In genomic region chr12:8771072-8771471, GRCh38 we compare ENCODE assay signal across 33 cellular contexts. TPM values are rescaled to one million over a fixed set of nuclear protein-coding genes. Genes with fewer than 3 reads are reported as not detected.
DNase-seq lines count a peak whose midpoint lies in the region; ATAC-seq, FAIRE-seq and TF ChIP-seq lines count a peak whose summit lies in the region.
"Had no signal": no experiment of that assay in that cellular context is flagged by ENCODE, and none has a peak within 500 bp of the region (broad histone marks: within the 10 kb centered on the region; RNA-seq: fewer than 3 reads in every experiment).

No MANE protein-coding gene starts in this region.

- no peak overlapping the region for H2BK120ac ChIP-seq in H1 (replicated peaks; ENCODE audit: low read depth, low read length)

- H2BK15ac ChIP-seq in H1 (ENCODE audit: low read length): no peak overlapping the region

- H2AFZ ChIP-seq in HepG2 (ENCODE audit: low read length) (no peak overlapping the region), H1 (ENCODE audit: low read length) (no peak overlapping the region)
- H2AFZ ChIP-seq: GM23248, hepatocyte had no signal

- H3K36me3 ChIP-seq in HepG2 (replicated peaks in 1 of 2; ENCODE audit: control insufficient read depth in 1 of 2, insufficient read depth in 2 of 2, low read length in 2 of 2) (no peaks in the 10 kb centered on the region), right lobe of liver (no peaks in the 10 kb centered on the region), H1 (ENCODE audit: control insufficient read depth in 2 of 4, insufficient read depth in 4 of 4, low read length in 3 of 4) (peaks cover 0 to 25% (median 5%) of the 10 kb centered on the region in 4 experiments; a peak in 5 of 8 replicates), left lung (peaks cover 0 to 7% of the 10 kb centered on the region in 2 donors), upper lobe of right lung (no peaks in the 10 kb centered on the region)

- H3K79me2 ChIP-seq in HepG2 (ENCODE audit: insufficient read depth, low read length) (no peaks in the 10 kb centered on the region), H1 (ENCODE audit: control insufficient read depth in 1 of 2, insufficient read depth in 2 of 2, low read length in 2 of 2) (peaks cover 0 to 28% of the 10 kb centered on the region in 2 experiments; a peak in 1 of 4 replicates)
- H3K79me2 ChIP-seq: hepatocyte had no signal

- H3K4me1 ChIP-seq in HepG2 (ENCODE audit: insufficient read depth, low read length) (no peaks in the 10 kb centered on the region), right lobe of liver (no peaks in the 10 kb centered on the region), H1 (replicated peaks in 1 of 4; ENCODE audit: control insufficient read depth in 3 of 4, insufficient read depth in 4 of 4, low read length in 3 of 4) (peaks cover 0 to 3% (median 0%) of the 10 kb centered on the region in 4 experiments; a peak in 3 of 7 replicates), left lung (no peaks in the 10 kb centered on the region), upper lobe of right lung (no peaks in the 10 kb centered on the region)
- H3K4me1 ChIP-seq: body of pancreas, SJSA1 had no signal

- FAIRE-seq in HepG2 (lab: Jason Lieb, UNC) (no peak), H1 (lab: Jason Lieb, UNC) (no peak)
- FAIRE-seq: A204.1, frontal cortex, GM12892, K562 had no signal

- TF ChIP-seq POLR2A in HepG2 (IDR thresholded peaks at IDR 0.05; ENCODE audit: insufficient read depth in 1 of 2, low read depth in 2 of 2, low read length in 2 of 2): no peak
- no peak for TF ChIP-seq POLR2A in right lobe of liver (IDR thresholded peaks at IDR 0.05)
- no peak for TF ChIP-seq POLR2A in H1 (IDR thresholded peaks at IDR 0.05; ENCODE audit: control extremely low read depth in 1 of 2, low read depth in 2 of 2, low read length in 2 of 2)

- H3K9ac ChIP-seq in HepG2 (ENCODE audit: insufficient read depth, low read depth, low read length) (no peak overlapping the region), H1 (replicated peaks in 1 of 4; ENCODE audit: extremely low read depth in 1 of 4, low read depth in 3 of 4, low read length in 3 of 4) (no peak overlapping the region)
- H3K9ac ChIP-seq: GM23248 had no signal

- no peak overlapping the region for H2BK12ac ChIP-seq in H1 (ENCODE audit: low read depth, low read length)

- peaks cover 2% of the 10 kb centered on the region; the same call in 1 of the 2 replicates for H3K79me1 ChIP-seq in H1 (ENCODE audit: low read depth, low read length)

- DNase-seq in HepG2 (ENCODE audit: low spot score): no peak
- no peak for DNase-seq in right lobe of liver
- DNase-seq in H1 (ENCODE audit: low read depth in 1 of 2, low spot score in 2 of 2): no peak
- DNase-seq in left lung: no peak
- DNase-seq in upper lobe of right lung: no peak
- no peak for DNase-seq in anterior cingulate cortex (lab: John Stamatoyannopoulos, UW)
- DNase-seq in GM13977 (ENCODE audit: low spot score): no peak
- DNase-seq: activated CD4-positive, alpha-beta T cell treated with anti-CD3 and anti-CD28 coated beads for 4 hours; activated naive CD8-positive, alpha-beta T cell treated with anti-CD3 and anti-CD28 coated beads, Interleukin-2, amount 50 U/mL, for 24 hours; activated T-cell treated with anti-CD3 and anti-CD28 coated beads, Interleukin-2, amount 50 U/mL, for 24 hours; body of pancreas; CD8-positive, alpha-beta T cell; EL; GM23248; left ventricle myocardium superior; MG63; midbrain; naive thymus-derived CD4-positive, alpha-beta T cell; NCI-H2029; NCI-H345; NCI-H774; occipital lobe; RPMI8226; stimulated activated naive CD8-positive, alpha-beta T cell treated with anti-CD3 and anti-CD28 coated beads, Interleukin-15, amount 100 ng/mL, for 72 hours; tibial artery had no signal

- H3K27ac ChIP-seq in HepG2 (ENCODE audit: extremely low read length, insufficient read depth, low read length): no peak overlapping the region
- no peak overlapping the region for H3K27ac ChIP-seq in right lobe of liver
- H3K27ac ChIP-seq in H1 (ENCODE audit: low read depth, low read length): no peak overlapping the region
- H3K27ac ChIP-seq in left lung: no peak overlapping the region
- no peak overlapping the region for H3K27ac ChIP-seq in upper lobe of right lung
- H3K27ac ChIP-seq: body of pancreas, GM23248, hepatocyte, SJSA1, skin epidermis, tibial artery had no signal

- H2AK5ac ChIP-seq in H1 (ENCODE audit: low read depth, low read length): no peak overlapping the region

- no peak overlapping the region for H2BK5ac ChIP-seq in H1 (ENCODE audit: low read depth, low read length)

- no peak overlapping the region for H3K23ac ChIP-seq in H1 (ENCODE audit: insufficient read length)

- no peak overlapping the region for H3K14ac ChIP-seq in H1 (ENCODE audit: insufficient read length)

- H3K56ac ChIP-seq in H1 (replicated peaks; ENCODE audit: insufficient read length, low read depth, low read length): no peak overlapping the region

- no TSS peak for BruUV-seq in HepG2 (replicated peaks; lab: Mats Ljungman, UMichigan)

- H4K91ac ChIP-seq in H1 (replicated peaks; ENCODE audit: insufficient read length, low read length): no peak overlapping the region

- 39% methylated on average over 1 of the region's 1 CpG for WGBS in HepG2 (ENCODE audit: low lambda C conversion rate)
- WGBS in right lobe of liver (ENCODE audit: insufficient coverage, low coverage, low lambda C conversion rate, missing lambda C conversion rate): 100% methylated on average over 1 of the region's 1 CpG
- WGBS in H1 (ENCODE audit: extremely low coverage in 1 of 2, insufficient coverage in 1 of 2, insufficient read length in 1 of 2, insufficient replicate concordance in 2 of 2, low coverage in 1 of 2, low lambda C conversion rate in 2 of 2, missing lambda C conversion rate in 1 of 2), 2 experiments: 76% methylated on average over 1 of the region's 1 CpG; no CpG with 5 or more reads in 1 of the 2 experiments

- H3K4ac ChIP-seq in H1 (replicated peaks; ENCODE audit: insufficient read length, low read depth, low read length): no peak overlapping the region

- no peaks in the 10 kb centered on the region for H3K9me3 ChIP-seq in HepG2 (ENCODE audit: low read length)
- H3K9me3 ChIP-seq in right lobe of liver: no peaks in the 10 kb centered on the region
- H3K9me3 ChIP-seq in H1 (ENCODE audit: insufficient read depth in 2 of 2, low read depth in 1 of 2, low read length in 1 of 2): no peaks in the 10 kb centered on the region
- H3K9me3 ChIP-seq in left lung: no peaks in the 10 kb centered on the region
- no peaks in the 10 kb centered on the region for H3K9me3 ChIP-seq in upper lobe of right lung
- H3K9me3 ChIP-seq: body of pancreas, MG63, SJSA1, tibial artery had no signal

- ATAC-seq in HepG2 (no peak), right lobe of liver (no peak), left lung (peak; percentile 12), upper lobe of right lung (peak; percentile 26), HG02981 (IDR thresholded peaks at IDR 0.05; ENCODE audit: unreplicated experiment) (no peak)
- ATAC-seq: activated naive CD8-positive, alpha-beta T cell treated with anti-CD3 and anti-CD28 coated beads, Interleukin-2, amount 50 U/mL, for 24 hours; body of pancreas; CD8-positive, alpha-beta T cell; K562; left ventricle myocardium superior; naive thymus-derived CD4-positive, alpha-beta T cell; stimulated activated naive CD8-positive, alpha-beta T cell treated with anti-CD3 and anti-CD28 coated beads, Interleukin-15, amount 100 ng/mL, for 72 hours had no signal

- intact Hi-C loops in HepG2 (cut with micrococcal nuclease; ENCODE audit: unreplicated experiment) (no loop called here), right lobe of liver (cut with DNase I) (no loop called here), left lung (cut with DNase I) (no loop called here), upper lobe of right lung (cut with DNase I) (no loop called here)

- TF ChIP-seq CTCF in HepG2 (CRISPR knock-in tag; IDR thresholded peaks at IDR 0.05) (no peak), right lobe of liver (IDR thresholded peaks at IDR 0.05) (no peak), H1 (IDR thresholded peaks at IDR 0.05; ENCODE audit: control extremely low read depth in 1 of 3, insufficient read depth in 1 of 3, low read depth in 1 of 3, low read length in 3 of 3) (no peak), left lung (IDR thresholded peaks at IDR 0.05) (no peak), upper lobe of right lung (IDR thresholded peaks at IDR 0.05) (no peak), GM13977 (IDR thresholded peaks at IDR 0.05; ENCODE audit: extremely low read depth, insufficient read depth, missing control alignments) (no peak)

- in situ Hi-C loops in HepG2 (cut with HindIII; ENCODE audit: extremely low pct_ligation_motif_present, low pct_unique_long_range_greater_than_20kb): no loop called here
- in situ Hi-C loops in GM13977 (cut with MboI; ENCODE audit: low pct_unique_long_range_greater_than_20kb, low sequenced_read_pairs, unreplicated experiment): no loop called here

- POLR2A ChIA-PET in HepG2 (lab: Yijun Ruan, JAX) (no interaction called here), H1 (lab: Charles Lee; ENCODE audit: partially characterized antibody) (interaction anchor here (1.7 kb wide), 1 partner anchor 14 kb away, joined by 5 read pairs; no protein-coding TSS in a partner anchor)

- TF ChIP-seq EP300 in HepG2 (IDR thresholded peaks at IDR 0.05; ENCODE audit: low read depth in 2 of 2, low read length in 2 of 2) (no peak), HepG2 (CRISPR knock-in tag; IDR thresholded peaks at IDR 0.05; ENCODE audit: borderline replicate concordance) (no peak), H1 (IDR thresholded peaks at IDR 0.05; ENCODE audit: borderline replicate concordance in 1 of 2, low read depth in 2 of 2, low read length in 2 of 2) (no peak)

- CTCF ChIA-PET in HepG2 (lab: Yijun Ruan, JAX; ENCODE audit: low intra/inter-chr PET ratio, low total read pairs): no interaction called here
- CTCF ChIA-PET in H1 (lab: Charles Lee; ENCODE audit: partially characterized antibody): interaction anchor here (0.6 to 3.0 kb wide), 3 partner anchors 51 to 1213 kb away, joined by 3 to 10 read pairs (median 3); partner anchors contain the start of gene A2ML1

- H2BK20ac ChIP-seq in H1 (ENCODE audit: low read length): no peak overlapping the region

- H3K23me2 ChIP-seq in H1 (ENCODE audit: low read depth, low read length): no peaks in the 10 kb centered on the region

- H3K18ac ChIP-seq in H1 (ENCODE audit: extremely low read depth, low read length): no peak overlapping the region

- H3K4me2 ChIP-seq in HepG2 (ENCODE audit: low read depth, low read length) (no peak overlapping the region), H1 (ENCODE audit: insufficient read depth in 1 of 2, low read depth in 2 of 2, low read length in 2 of 2) (no peak overlapping the region)
- H3K4me2 ChIP-seq: hepatocyte had no signal

- H3K4me3 ChIP-seq in HepG2 (replicated peaks in 1 of 3; ENCODE audit: insufficient read depth in 1 of 3, low read depth in 2 of 3, low read length in 3 of 3) (no peak overlapping the region), right lobe of liver (no peak overlapping the region), H1 (ENCODE audit: extremely low read depth in 1 of 4, insufficient read depth in 2 of 4, low read depth in 3 of 4, low read length in 4 of 4) (no peak overlapping the region), left lung (no peak overlapping the region), upper lobe of right lung (no peak overlapping the region)
- H3K4me3 ChIP-seq: body of pancreas, GM23248, hepatocyte, K562, MG63, SJSA1, skin epidermis, tibial artery had no signal

- H4K8ac ChIP-seq in H1 (ENCODE audit: extremely low read depth, insufficient read depth, low read length): no peak overlapping the region

- H4K20me1 ChIP-seq in HepG2 (ENCODE audit: insufficient read depth, low read length) (no peaks in the 10 kb centered on the region), H1 (replicated peaks in 1 of 2; ENCODE audit: control insufficient read depth in 1 of 2, insufficient read depth in 2 of 2, low read length in 2 of 2) (peaks cover 3 to 5% of the 10 kb centered on the region in 2 experiments)

- TF ChIP-seq RAD21 in HepG2 (CRISPR knock-in tag; IDR thresholded peaks at IDR 0.05): no peak
- no peak for TF ChIP-seq RAD21 in H1 (IDR thresholded peaks at IDR 0.05 in 1 of 2, conservative IDR thresholded peaks at IDR 0.05 in 1 of 2; ENCODE audit: low read depth in 2 of 2, low read length in 2 of 2)

- no peak overlapping the region for H4K5ac ChIP-seq in H1 (ENCODE audit: insufficient read length, low read depth, low read length)

- H3K27me3 ChIP-seq in HepG2 (ENCODE audit: control insufficient read depth in 1 of 2, insufficient read depth in 2 of 2, low read length in 2 of 2): peaks cover 0 to 4% of the 10 kb centered on the region in 2 experiments; a peak in 1 of 5 replicates
- H3K27me3 ChIP-seq in right lobe of liver: no peaks in the 10 kb centered on the region
- H3K27me3 ChIP-seq in H1 (replicated peaks in 1 of 4; ENCODE audit: control insufficient read depth in 3 of 4, extremely low read depth in 1 of 4, insufficient read depth in 3 of 4, low read length in 3 of 4): no peaks in the 10 kb centered on the region
- no peaks in the 10 kb centered on the region for H3K27me3 ChIP-seq in left lung
- no peaks in the 10 kb centered on the region for H3K27me3 ChIP-seq in upper lobe of right lung
- H3K27me3 ChIP-seq: body of pancreas, hepatocyte, MG63, SJSA1, tibial artery had no signal

RNA-seq across cellular contexts. Expression of gene A2ML1, which starts 51.3 kb away (rescaled TPM):
- total RNA-seq in HepG2 (2016; rRNA removed; fragmentation: Illumina TruSeq; extraction: Trizol) (not detected in 2 replicates), right lobe of liver (under 1 TPM in 1 of 6 experiments, not detected in 5; 0.07 TPM), left lung (not detected), upper lobe of right lung (not detected)
- total RNA-seq in HepG2 (2016; cell fraction: cytosol; rRNA removed; fragmentation: Illumina TruSeq; extraction: Trizol; ENCODE audit: low read depth): not detected in 2 replicates
- total RNA-seq in HepG2 (2016; cell fraction: insoluble cytoplasmic fraction; rRNA removed; fragmentation: Illumina TruSeq; extraction: Trizol): not detected in 2 replicates
- not detected in 2 replicates for total RNA-seq in HepG2 (2016; cell fraction: membrane; rRNA removed; fragmentation: Illumina TruSeq; extraction: Trizol)
- not detected in 2 replicates for total RNA-seq in HepG2 (2016; cell fraction: nucleus; rRNA removed; fragmentation: Illumina TruSeq; extraction: Trizol)
- polyA plus RNA-seq in HepG2 (2011; rRNA removed) (not detected in 2 replicates), H1 (2011; rRNA removed) (8.3 and 10.2 TPM in 2 replicates)
- polyA plus RNA-seq in HepG2 (2011; cell fraction: cytosol; rRNA removed): not detected in 2 replicates
- polyA plus RNA-seq in HepG2 (2011; cell fraction: nucleus; rRNA removed): not detected in 2 replicates
- polyA plus RNA-seq in HepG2 (2012): not detected in 2 replicates
- polyA plus RNA-seq in HepG2 (2016; cell fraction: cytosol; fragmentation: Illumina TruSeq; extraction: Trizol; ENCODE audit: low read depth): not detected in 2 replicates
- not detected in 2 replicates for polyA plus RNA-seq in HepG2 (2016; cell fraction: insoluble cytoplasmic fraction; fragmentation: Illumina TruSeq; extraction: Trizol; ENCODE audit: low read depth)
- not detected in 2 replicates for polyA plus RNA-seq in HepG2 (2016; cell fraction: membrane; fragmentation: Illumina TruSeq; extraction: Trizol; ENCODE audit: low read depth)
- polyA plus RNA-seq in HepG2 (2016; cell fraction: nucleus; fragmentation: Illumina TruSeq; extraction: Trizol; ENCODE audit: insufficient read depth, low read depth): not detected in 2 replicates
- 0.09 TPM in 1 of 2 replicates, not detected in the other for polyA minus RNA-seq in HepG2 (2011; rRNA and poly(A)+ RNA removed; ENCODE audit: low replicate concordance)
- not detected in 2 replicates for polyA minus RNA-seq in HepG2 (2011; cell fraction: cytosol; rRNA and poly(A)+ RNA removed)
- polyA minus RNA-seq in HepG2 (2011; cell fraction: nucleus; rRNA and poly(A)+ RNA removed): not detected in 2 replicates
- 9.0 and 10.3 TPM in 2 replicates for total RNA-seq in H1 (2021; fragmentation: NEBNext Ultra II Directional; extraction: Animal tissue kit (Norgen Biotek cat#: 25700))
- polyA plus RNA-seq in H1 (2011; cell fraction: cytosol; rRNA removed): 9.3 TPM
- 23.3 TPM for polyA plus RNA-seq in H1 (2011; cell fraction: nucleus; rRNA removed)
- 6.0 to 8.7 TPM (median 7.8 TPM) in 4 replicates for polyA plus RNA-seq in H1 (2012, experiment 1 of 2)
- 0.98 TPM for polyA plus RNA-seq in H1 (2012, experiment 2 of 2)
- 6.7 TPM for polyA plus RNA-seq in H1 (2013, experiment 1 of 2)
- polyA plus RNA-seq in H1 (2013, experiment 2 of 2): 6.1 TPM
- polyA minus RNA-seq in H1 (2011; rRNA and poly(A)+ RNA removed): 15.2 and 23.2 TPM in 2 replicates
- 7.2 TPM for polyA minus RNA-seq in H1 (2011; cell fraction: cytosol; rRNA and poly(A)+ RNA removed)
- 21.4 TPM for polyA minus RNA-seq in H1 (2011; cell fraction: nucleus; rRNA and poly(A)+ RNA removed)
- total RNA-seq: body of pancreas; CD8-positive, alpha-beta T cell; GM23248; left ventricle myocardium superior; naive thymus-derived CD4-positive, alpha-beta T cell; SJSA1 had no signal
- polyA plus RNA-seq: GM23248; naive thymus-derived CD4-positive, alpha-beta T cell had no signal

Comparison
In these comparisons a context has a peak if more than half of its experiments do, and no peak if none do; other contexts are left out.
1. ATAC-seq: peak in left lung (single experiment) and upper lobe of right lung (single experiment); none in HepG2 (single experiment), right lobe of liver (0 of 4) and HG02981 (single experiment).